Comparison of ENCODE assay signal across 13 cellular contexts in the genomic region with DNA sequence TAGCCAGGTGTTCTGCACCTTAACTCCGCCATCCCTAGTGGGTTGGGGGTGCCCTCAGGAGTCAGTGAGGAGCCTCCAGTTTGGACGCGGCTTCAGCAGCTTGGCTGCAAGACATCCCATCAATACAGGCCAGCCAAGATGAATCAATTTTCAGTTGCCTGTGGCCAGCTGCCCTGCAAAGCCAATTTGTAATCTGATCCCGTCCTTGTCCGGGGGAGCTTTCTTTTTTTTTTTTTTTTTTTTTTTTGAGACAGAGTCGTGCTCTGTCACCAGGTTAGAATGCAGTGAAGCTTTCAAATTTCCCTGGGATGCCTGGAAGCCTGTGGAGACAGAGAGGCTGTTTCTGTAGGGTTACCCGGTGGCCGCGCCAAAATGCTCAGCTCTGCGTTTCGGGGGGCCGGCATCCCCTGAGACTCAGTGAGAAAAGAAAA.
DNase-seq lines count a peak whose midpoint lies in the region; ATAC-seq and TF ChIP-seq lines count a peak whose summit lies in the region.
"Had no signal": no experiment of that assay in that cellular context is flagged by ENCODE, and none has a peak within 500 bp of the region (broad histone marks: within the 10 kb centered on the region; RNA-seq: fewer than 3 reads in every experiment).

No MANE protein-coding gene starts in this region.

- BruUV-seq in IMR-90 (replicated peaks; lab: Mats Ljungman, UMichigan): no TSS peak

- no peak overlapping the region for H3K9ac ChIP-seq in IMR-90 (ENCODE audit: low read depth, low read length)

- no peak overlapping the region for H3K4ac ChIP-seq in IMR-90 (ENCODE audit: low read depth, low read length)

- no peaks in the 10 kb centered on the region for H3K4me1 ChIP-seq in IMR-90 (ENCODE audit: control insufficient read depth, insufficient read depth, low read length)
- H3K4me1 ChIP-seq in mesodermal cell (ENCODE audit: control insufficient read depth, insufficient read depth, low read length, poor library complexity, severe bottlenecking): peaks cover 5% of the 10 kb centered on the region
- H3K4me1 ChIP-seq: tibial nerve had no signal

- no peaks in the 10 kb centered on the region for H3K27me3 ChIP-seq in IMR-90 (ENCODE audit: control insufficient read depth, insufficient read depth, low read length)
- H3K27me3 ChIP-seq: tibial nerve had no signal

- no peak overlapping the region for H4K8ac ChIP-seq in IMR-90 (ENCODE audit: low read depth in 2 of 2, low read length in 2 of 2)

- TF ChIP-seq RAD21 in IMR-90 (IDR thresholded peaks at IDR 0.05; ENCODE audit: low read length): no peak

- dilution Hi-C loops in IMR-90 (cut with HindIII; ENCODE audit: low sequenced_read_pairs, unreplicated experiment): no loop called here

- in situ Hi-C loops in IMR-90 (cut with MboI; ENCODE audit: low sequenced_read_pairs): no loop called here
- in situ Hi-C loops in astrocyte of the spinal cord (cut with HindIII; ENCODE audit: low sequenced_read_pairs): no loop called here

- H4K20me1 ChIP-seq in IMR-90 (ENCODE audit: insufficient read depth, low read length): no peaks in the 10 kb centered on the region

- H3K14ac ChIP-seq in IMR-90 (replicated peaks; ENCODE audit: low read depth, low read length): no peak overlapping the region

- H2AK5ac ChIP-seq in IMR-90 (ENCODE audit: low read depth, low read length): no peak overlapping the region

- no peaks in the 10 kb centered on the region for H3K79me1 ChIP-seq in IMR-90 (ENCODE audit: low read depth in 1 of 2, low read length in 2 of 2)

- intact Hi-C loops in IMR-90 (cut with micrococcal nuclease): no loop called here

- no CpG with 5 or more reads among the region's 12 CpGs for WGBS in IMR-90 (ENCODE audit: extremely low coverage in 2 of 2, insufficient read length in 1 of 2), 2 experiments
- WGBS in mesodermal cell (ENCODE audit: insufficient coverage in 2 of 2), 2 experiments: 17% methylated on average over 3 to 6 of the region's 12 CpGs

- CTCF ChIA-PET in IMR-90 (lab: Yijun Ruan, JAX): no interaction called here

- TF ChIP-seq CTCF in IMR-90 (conservative IDR thresholded peaks at IDR 0.05; ENCODE audit: low read depth, low read length) (no peak), astrocyte of the spinal cord (IDR thresholded peaks at IDR 0.05; ENCODE audit: low read depth, low read length) (no peak)

- H3K9me3 ChIP-seq in IMR-90 (ENCODE audit: control insufficient read depth, insufficient read depth, low read length): peaks cover 17% of the 10 kb centered on the region
- no peaks in the 10 kb centered on the region for H3K9me3 ChIP-seq in mesodermal cell (ENCODE audit: control insufficient read depth, low read length)

- no peak overlapping the region for H2BK120ac ChIP-seq in IMR-90 (ENCODE audit: low read depth, low read length)

- H2AK9ac ChIP-seq in IMR-90 (replicated peaks; ENCODE audit: low read depth, low read length, poor library complexity): no peak overlapping the region

- H3K18ac ChIP-seq in IMR-90 (ENCODE audit: low read depth, low read length): no peak overlapping the region

- no peak overlapping the region for H3K56ac ChIP-seq in IMR-90 (ENCODE audit: extremely low read depth, insufficient read depth, low read length)

- no peak overlapping the region for H2BK20ac ChIP-seq in IMR-90 (ENCODE audit: low read depth, low read length)

- H3K9me1 ChIP-seq in IMR-90 (ENCODE audit: insufficient read depth, low read length): no peaks in the 10 kb centered on the region

- no peak overlapping the region for H3K27ac ChIP-seq in IMR-90 (ENCODE audit: insufficient read depth, low read length)
- H3K27ac ChIP-seq in mesodermal cell (ENCODE audit: low read depth, low read length, severe bottlenecking): peak overlapping the region; percentile 23
- H3K27ac ChIP-seq: tibial nerve had no signal

- TF ChIP-seq POLR2A in IMR-90 (IDR thresholded peaks at IDR 0.05; ENCODE audit: low read depth, low read length): no peak

- no peak overlapping the region for H2BK15ac ChIP-seq in IMR-90 (ENCODE audit: low read depth, low read length)

- H4K5ac ChIP-seq in IMR-90 (ENCODE audit: low read depth, low read length): no peak overlapping the region

- DNase-seq in EH (ENCODE audit: low read depth) (peak; percentile 77), IMR-90 (peak; percentile 2), astrocyte of the spinal cord (ENCODE audit: low read depth, low spot score) (peak; percentile 33), inferior parietal cortex (ENCODE audit: extremely low spot score) (no peak)
- no peak for DNase-seq in activated CD4-positive, alpha-beta T cell treated with anti-CD3 and anti-CD28 coated beads, Interleukin-2, amount 50 U/mL, for 4 hours
- DNase-seq in stimulated activated CD4-positive, alpha-beta T cell treated with anti-CD3 and anti-CD28 coated beads, Interleukin-4, amount 100 ng/mL, for 24 hours: no peak
- DNase-seq: activated CD4-positive, alpha-beta T cell treated with anti-CD3 and anti-CD28 coated beads for 4 hours; activated naive CD4-positive, alpha-beta T cell treated with anti-CD3 and anti-CD28 coated beads for 36 hours; effector CD8-positive, alpha-beta T cell; immature natural killer cell had no signal

- H4K91ac ChIP-seq in IMR-90 (ENCODE audit: insufficient read depth, low read depth, low read length): no peak overlapping the region

- POLR2A ChIA-PET in IMR-90 (lab: Charles Lee; ENCODE audit: unreplicated experiment): no interaction called here

- H3K36me3 ChIP-seq in IMR-90 (ENCODE audit: control insufficient read depth, insufficient read depth, low read length) (no peaks in the 10 kb centered on the region), mesodermal cell (ENCODE audit: control insufficient read depth, insufficient read depth, low read length) (no peaks in the 10 kb centered on the region)
- H3K36me3 ChIP-seq: tibial nerve had no signal

- H3K23ac ChIP-seq in IMR-90 (ENCODE audit: low read depth, low read length): no peak overlapping the region

- H3K4me3 ChIP-seq in IMR-90 (ENCODE audit: insufficient read depth, low read depth, low read length): no peak overlapping the region
- H3K4me3 ChIP-seq in astrocyte of the spinal cord (ENCODE audit: low read depth, low read length): no peak overlapping the region
- H3K4me3 ChIP-seq in mesodermal cell (ENCODE audit: extremely low read depth, insufficient read depth, low read length, poor library complexity, severe bottlenecking): no peak overlapping the region
- H3K4me3 ChIP-seq: tibial nerve had no signal

- H3K4me2 ChIP-seq in IMR-90 (ENCODE audit: low read depth, low read length): no peak overlapping the region

- H2AFZ ChIP-seq in IMR-90 (replicated peaks; ENCODE audit: low read length, poor library complexity): no peak overlapping the region

- no peak overlapping the region for H2BK5ac ChIP-seq in IMR-90 (ENCODE audit: low read depth, low read length, poor library complexity, severe bottlenecking)

- ATAC-seq in IMR-90 (ENCODE audit: low read depth) (no peak), GM18511 (IDR thresholded peaks at IDR 0.05; ENCODE audit: unreplicated experiment) (no peak)

TF ChIP-seq in IMR-90, 13 proteins besides CTCF, POLR2A, EP300 and RAD21:
- TF ChIP-seq MXI1 (IDR thresholded peaks at IDR 0.05; ENCODE audit: borderline replicate concordance, low read depth, low read length): no peak
- TF ChIP-seq BHLHE40 (IDR thresholded peaks at IDR 0.05; ENCODE audit: low read depth, low read length): no peak
- TF ChIP-seq RCOR1 (IDR thresholded peaks at IDR 0.05; ENCODE audit: insufficient replicate concordance, low read length): no peak
- TF ChIP-seq NFE2L2 (IDR thresholded peaks at IDR 0.05; ENCODE audit: low read depth, low read length): no peak
- no peak for TF ChIP-seq SMC3 (IDR thresholded peaks at IDR 0.05; ENCODE audit: low read depth, low read length)
- no peak for TF ChIP-seq CEBPB (IDR thresholded peaks at IDR 0.05; ENCODE audit: low read depth, low read length)
- no peak for TF ChIP-seq USF2 (IDR thresholded peaks at IDR 0.05; ENCODE audit: low read depth, low read length)
- TF ChIP-seq CHD1 (IDR thresholded peaks at IDR 0.05; ENCODE audit: low read depth, low read length): no peak
- TF ChIP-seq, protein P1, sequence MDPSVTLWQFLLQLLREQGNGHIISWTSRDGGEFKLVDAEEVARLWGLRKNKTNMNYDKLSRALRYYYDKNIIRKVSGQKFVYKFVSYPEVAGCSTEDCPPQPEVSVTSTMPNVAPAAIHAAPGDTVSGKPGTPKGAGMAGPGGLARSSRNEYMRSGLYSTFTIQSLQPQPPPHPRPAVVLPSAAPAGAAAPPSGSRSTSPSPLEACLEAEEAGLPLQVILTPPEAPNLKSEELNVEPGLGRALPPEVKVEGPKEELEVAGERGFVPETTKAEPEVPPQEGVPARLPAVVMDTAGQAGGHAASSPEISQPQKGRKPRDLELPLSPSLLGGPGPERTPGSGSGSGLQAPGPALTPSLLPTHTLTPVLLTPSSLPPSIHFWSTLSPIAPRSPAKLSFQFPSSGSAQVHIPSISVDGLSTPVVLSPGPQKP (IDR thresholded peaks at IDR 0.05; ENCODE audit: borderline replicate concordance, low read depth, low read length): no peak
- no peak for TF ChIP-seq RFX5 (IDR thresholded peaks at IDR 0.05; ENCODE audit: low read depth, low read length)
- no peak for TF ChIP-seq MAZ (IDR thresholded peaks at IDR 0.05; ENCODE audit: borderline replicate concordance, low read depth, low read length)
- TF ChIP-seq MAFK (IDR thresholded peaks at IDR 0.05; ENCODE audit: low read depth, low read length): no peak
- TF ChIP-seq FOS (IDR thresholded peaks at IDR 0.05; ENCODE audit: low read depth, low read length): no peak
TF ChIP-seq in IMR-90: peak in this region for 0.

Comparison
In these comparisons a context has a peak if more than half of its experiments do, and no peak if none do; other contexts are left out.
1. DNase-seq: peak in EH (single experiment), IMR-90 (single experiment) and astrocyte of the spinal cord (single experiment); none in activated CD4-positive, alpha-beta T cell treated with anti-CD3 and anti-CD28 coated beads, Interleukin-2, amount 50 U/mL, for 4 hours (0 of 2), inferior parietal cortex (single experiment) and stimulated activated CD4-positive, alpha-beta T cell treated with anti-CD3 and anti-CD28 coated beads, Interleukin-4, amount 100 ng/mL, for 24 hours (single experiment).